Comparison of ENCODE assay signal across 19 cellular contexts in the genomic region with DNA sequence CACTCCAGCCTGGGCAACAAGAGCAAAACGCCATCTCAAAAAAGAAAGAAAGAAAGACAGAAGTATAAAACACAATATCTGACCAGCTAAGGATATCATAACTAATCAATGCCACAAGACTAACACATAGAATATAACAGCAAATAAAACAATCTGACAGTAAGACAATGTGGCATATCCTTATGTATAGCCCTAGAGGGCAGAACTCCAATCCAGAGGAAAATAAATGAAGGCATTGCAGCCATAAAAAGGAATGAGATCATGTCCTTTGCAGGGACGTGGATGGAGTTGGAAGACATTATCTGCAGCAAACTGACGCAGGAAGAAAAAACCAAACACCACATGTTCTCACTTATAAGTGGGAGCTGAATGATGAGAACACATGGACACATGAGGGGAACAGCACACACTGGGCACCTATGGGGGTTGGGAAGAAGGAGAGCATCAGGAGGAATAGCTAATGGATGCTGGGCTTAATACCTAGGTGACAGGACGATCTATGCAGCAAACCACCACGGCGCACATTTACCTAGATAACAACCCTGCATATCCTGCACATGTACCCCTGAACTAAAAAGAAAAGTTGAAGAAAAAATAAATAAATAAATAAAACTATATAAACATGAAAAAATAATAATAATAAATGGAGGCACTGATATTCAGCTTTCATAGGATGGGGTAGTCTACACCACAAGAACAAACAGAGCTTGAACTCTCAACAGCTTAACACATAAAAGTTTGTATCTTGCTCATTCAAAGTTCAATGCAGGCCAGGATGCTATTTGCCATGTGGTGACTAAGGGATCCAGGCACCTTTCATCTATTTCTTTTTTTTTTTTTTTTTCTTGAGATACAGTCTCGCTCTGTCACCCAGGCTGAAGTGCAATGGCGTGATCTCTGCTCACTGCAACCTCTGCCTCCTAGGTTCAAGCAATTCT.
"Had no signal": no experiment of that assay in that cellular context is flagged by ENCODE, and none has a peak within 500 bp of the region (broad histone marks: within the 10 kb centered on the region; RNA-seq: fewer than 3 reads in every experiment).

No MANE protein-coding gene starts in this region.

- H3K4me1 ChIP-seq: esophagus muscularis mucosa, heart left ventricle, left lung, pancreas, suprapubic skin, thyroid gland had no signal

- H3K36me3 ChIP-seq: esophagus muscularis mucosa, heart left ventricle, left lung, pancreas, suprapubic skin, thyroid gland had no signal

- DNase-seq: effector memory CD8-positive, alpha-beta T cell; heart left ventricle; hippocampal formation; left lung; mesenchymal stem cell; midbrain; naive B cell; occipital lobe; pancreas; right cardiac atrium; stimulated activated CD4-positive, alpha-beta T cell treated with anti-CD3 and anti-CD28 coated beads, Interleukin-2, amount 100 ng/mL, for 48 hours; stimulated activated naive CD8-positive, alpha-beta T cell treated with anti-CD3 and anti-CD28 coated beads, Interleukin-15, Interleukin-2, amounts not matched to agents 100 U/mL and 50 U/mL, for 24 hours; thyroid gland had no signal

- H3K4me3 ChIP-seq: esophagus muscularis mucosa, heart left ventricle, left lung, lung, pancreas, smooth muscle cell, suprapubic skin, thyroid gland had no signal

- H3K9me3 ChIP-seq: esophagus muscularis mucosa, heart left ventricle, left lung, pancreas, suprapubic skin, thyroid gland had no signal

- ATAC-seq: effector memory CD8-positive, alpha-beta T cell; left lung; pancreas; right cardiac atrium; stimulated activated effector memory CD8-positive, alpha-beta T cell treated with anti-CD3 and anti-CD28 coated beads, Interleukin-12 subunit alpha, Interleukin-12 subunit beta, amount 100 ng/mL, for 72 hours; stimulated activated naive CD8-positive, alpha-beta T cell treated with anti-CD3 and anti-CD28 coated beads, Interleukin-15, Interleukin-2, amounts not matched to agents 100 U/mL and 50 U/mL, for 24 hours had no signal

- H3K27ac ChIP-seq: epithelial cell of prostate, esophagus muscularis mucosa, heart left ventricle, left lung, pancreas, suprapubic skin, thyroid gland had no signal
